9 cellular contexts compared by ENCODE assay signal in genomic region chr5:119353686-119354366, GRCh38. TPM values are rescaled to one million over a fixed set of nuclear protein-coding genes. Genes with fewer than 3 reads are reported as not detected.
DNase-seq lines count a peak whose midpoint lies in the region; ATAC-seq and TF ChIP-seq lines count a peak whose summit lies in the region.
"Had no signal": no experiment of that assay in that cellular context is flagged by ENCODE, and none has a peak within 500 bp of the region (broad histone marks: within the 10 kb centered on the region; RNA-seq: fewer than 3 reads in every experiment).

No MANE protein-coding gene starts in this region.

- CTCF ChIA-PET in activated CD8-positive, alpha-beta T cell treated with anti-CD3 and anti-CD28 coated beads for 36 hours (lab: Charles Lee): interaction anchor here (0.9 to 5.6 kb wide), 7 partner anchors 10 to 366 kb away, joined by 3 to 46 read pairs (median 4); no protein-coding TSS in a partner anchor

- in situ Hi-C loops in KBM-7 (cut with MboI; ENCODE audit: low pct_unique_long_range_greater_than_20kb, low sequenced_read_pairs): no loop called here

- ATAC-seq in HG02981 (IDR thresholded peaks at IDR 0.05; ENCODE audit: unreplicated experiment): peak; percentile 58
- peak; percentile 59 for ATAC-seq in activated CD8-positive, alpha-beta T cell treated with anti-CD3 and anti-CD28 coated beads for 36 hours

- POLR2A ChIA-PET in activated CD8-positive, alpha-beta T cell treated with anti-CD3 and anti-CD28 coated beads for 36 hours (lab: Charles Lee): interaction anchor here (0.6 to 6.3 kb wide), 7 partner anchors 9 to 283 kb away, joined by 3 to 163 read pairs (median 5); no protein-coding TSS in a partner anchor

- H3K4me3 ChIP-seq in tibial artery (no peak overlapping the region), sigmoid colon (no peak overlapping the region), MG63 (no peak overlapping the region)

- intact Hi-C loops in activated CD8-positive, alpha-beta T cell treated with anti-CD3 and anti-CD28 coated beads for 36 hours (cut with micrococcal nuclease): no loop called here
- intact Hi-C loops in tibial artery (cut with DNase I; ENCODE audit: low total_unique reads): no loop called here
- intact Hi-C loops in sigmoid colon (cut with DNase I): no loop called here

- no peaks in the 10 kb centered on the region for H3K9me3 ChIP-seq in tibial artery
- H3K9me3 ChIP-seq in sigmoid colon: no peaks in the 10 kb centered on the region
- no peaks in the 10 kb centered on the region; the same call in 1 of the 2 replicates for H3K9me3 ChIP-seq in MG63

- no peak for TF ChIP-seq CTCF in activated CD8-positive, alpha-beta T cell treated with anti-CD3 and anti-CD28 coated beads for 36 hours (IDR thresholded peaks at IDR 0.05)
- no peak for TF ChIP-seq CTCF in tibial artery (IDR thresholded peaks at IDR 0.05)
- TF ChIP-seq CTCF in sigmoid colon (IDR thresholded peaks at IDR 0.05): no peak

- DNase-seq in stimulated activated naive CD4-positive, alpha-beta T cell treated with Interleukin-2 at 50 U/mL for 16 hours (lab: John Stamatoyannopoulos, UW): peak; percentile 32
- no peak for DNase-seq in stimulated activated naive CD4-positive, alpha-beta T cell (lab: John Stamatoyannopoulos, UW)
- DNase-seq in activated CD8-positive, alpha-beta T cell treated with anti-CD3 and anti-CD28 coated beads for 36 hours: peak; percentile 61
- no peak for DNase-seq in tibial artery
- DNase-seq in sigmoid colon: no peak
- DNase-seq in KBM-7: no peak
- no peak for DNase-seq in MG63
- DNase-seq: NCI-H2029 had no signal

- peaks cover 53% of the 10 kb centered on the region for H3K36me3 Mint-ChIP-seq in activated CD8-positive, alpha-beta T cell treated with anti-CD3 and anti-CD28 coated beads for 36 hours (ENCODE audit: low read depth)

- H3K27ac ChIP-seq in tibial artery (no peak overlapping the region), sigmoid colon (no peak overlapping the region)

- no peak for TF ChIP-seq EP300 in sigmoid colon (IDR thresholded peaks at IDR 0.05)

- peaks cover 61% of the 10 kb centered on the region for H3K4me1 Mint-ChIP-seq in activated CD8-positive, alpha-beta T cell treated with anti-CD3 and anti-CD28 coated beads for 36 hours (ENCODE audit: low read depth)

- H3K4me1 ChIP-seq in tibial artery (peaks cover 0 to 32% (median 12%) of the 10 kb centered on the region in 4 donors), sigmoid colon (peaks cover 0 to 24% (median 13%) of the 10 kb centered on the region in 4 donors)

- WGBS in sigmoid colon, 2 donors: 66 to 87% methylated on average over 5 of the region's 5 CpGs

- H3K27me3 ChIP-seq in tibial artery: no peaks in the 10 kb centered on the region
- peaks cover 0 to 19% (median 0%) of the 10 kb centered on the region in 3 donors for H3K27me3 ChIP-seq in sigmoid colon
- no peaks in the 10 kb centered on the region for H3K27me3 ChIP-seq in MG63

- no peaks in the 10 kb centered on the region for H3K27me3 Mint-ChIP-seq in activated CD8-positive, alpha-beta T cell treated with anti-CD3 and anti-CD28 coated beads for 36 hours

- H3K27ac Mint-ChIP-seq in activated CD8-positive, alpha-beta T cell treated with anti-CD3 and anti-CD28 coated beads for 36 hours: peak overlapping the region; percentile 81

- peak overlapping the region; percentile 45 for H3K4me3 Mint-ChIP-seq in activated CD8-positive, alpha-beta T cell treated with anti-CD3 and anti-CD28 coated beads for 36 hours

- no peaks in the 10 kb centered on the region for H3K36me3 ChIP-seq in tibial artery
- H3K36me3 ChIP-seq in sigmoid colon: no peaks in the 10 kb centered on the region
- no peaks in the 10 kb centered on the region for H3K36me3 ChIP-seq in MG63

- no peak for TF ChIP-seq POLR2A in sigmoid colon (IDR thresholded peaks at IDR 0.05)

- H3K9me3 Mint-ChIP-seq in activated CD8-positive, alpha-beta T cell treated with anti-CD3 and anti-CD28 coated beads for 36 hours: no peaks in the 10 kb centered on the region

RNA-seq across cellular contexts. Expression of gene TNFAIP8, which starts 2.0 kb away (rescaled TPM):
- total RNA-seq in activated CD8-positive, alpha-beta T cell treated with anti-CD3 and anti-CD28 coated beads for 36 hours: 100 to 1,000 TPM; 135 to 141 TPM
- total RNA-seq in sigmoid colon: 10 to 100 TPM in 3 of 4 donors, 1 to 10 TPM in 1; 6.9 to 17.9 (median 13.1) TPM
- 10 to 100 TPM in 2 of 3 donors, 1 to 10 TPM in 1; 9.0 to 55.8 (median 19.0) TPM for polyA plus RNA-seq in sigmoid colon
- 12.1 and 22.2 TPM in 2 replicates for total RNA-seq in MG63 (2014; rRNA removed; shearing (Covaris generic); ENCODE audit: low replicate concordance)

Comparison
In these comparisons a context has a peak if more than half of its experiments do, and no peak if none do; other contexts are left out.
1. DNase-seq: peak in stimulated activated naive CD4-positive, alpha-beta T cell treated with Interleukin-2 at 50 U/mL for 16 hours (single experiment) and activated CD8-positive, alpha-beta T cell treated with anti-CD3 and anti-CD28 coated beads for 36 hours (single experiment); none in stimulated activated naive CD4-positive, alpha-beta T cell (0 of 6), tibial artery (0 of 2), sigmoid colon (single experiment), KBM-7 (single experiment) and MG63 (single experiment).